Comparison of ENCODE assay signal across 12 cellular contexts in the genomic region with DNA sequence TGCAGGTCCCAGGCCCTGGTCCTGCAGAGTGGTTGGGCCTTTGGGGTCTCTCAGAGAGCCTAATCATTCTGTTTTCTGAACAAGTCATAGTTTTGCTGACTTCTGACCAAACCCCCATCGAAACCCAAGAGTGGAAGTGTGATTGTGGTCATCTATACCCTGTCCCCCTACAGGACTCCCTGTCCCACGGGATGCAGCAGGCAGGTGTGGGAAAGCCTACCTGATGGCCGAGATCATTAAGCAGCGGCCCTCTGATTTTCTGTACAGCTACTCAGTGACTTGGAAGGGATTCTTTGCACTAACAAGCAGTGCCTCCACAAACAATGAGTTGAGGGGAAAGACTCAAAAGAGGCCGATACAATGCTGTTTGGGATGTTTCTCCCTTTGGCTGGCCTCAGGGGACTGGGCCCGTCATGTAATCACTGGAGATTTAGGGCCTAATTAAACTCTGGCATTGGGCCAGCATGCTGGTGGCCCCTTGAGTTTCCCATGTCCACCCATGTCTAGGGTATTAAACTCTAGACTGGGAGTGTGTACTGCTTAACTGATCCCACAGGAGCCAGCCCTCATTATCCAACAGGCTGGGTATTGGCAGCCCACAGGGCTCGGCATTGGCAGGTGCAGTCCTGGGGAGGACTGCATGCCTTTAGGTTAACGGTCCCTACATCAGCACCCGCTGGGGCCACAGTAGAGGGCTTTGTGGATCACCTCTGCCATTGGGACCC.
DNase-seq lines count a peak whose midpoint lies in the region; ATAC-seq and TF ChIP-seq lines count a peak whose summit lies in the region.
"Had no signal": no experiment of that assay in that cellular context is flagged by ENCODE, and none has a peak within 500 bp of the region (broad histone marks: within the 10 kb centered on the region; RNA-seq: fewer than 3 reads in every experiment).

No MANE protein-coding gene starts in this region.

- H3K18ac ChIP-seq in neuronal stem cell (ENCODE audit: low read length): no peak overlapping the region

- H3K14ac ChIP-seq in neuronal stem cell (ENCODE audit: low read length): no peak overlapping the region

- DNase-seq in right atrium auricular region (ENCODE audit: low spot score) (no peak), Right ventricle myocardium superior (no peak), colonic mucosa (no peak), neuronal stem cell (ENCODE audit: low spot score) (no peak), NCI-H1436 (lab: John Stamatoyannopoulos, UW) (no peak), germinal center (ENCODE audit: low spot score) (no peak)
- DNase-seq: activated CD4-positive, alpha-beta T cell treated with anti-CD3 and anti-CD28 coated beads, Interleukin-2, amount 10 ng/mL, durations not matched to agents 7 days and 5 days; occipital lobe had no signal

- WGBS in neuronal stem cell (ENCODE audit: extremely low coverage in 2 of 2, insufficient read length in 2 of 2, insufficient replicate concordance in 1 of 2), 2 donors: no CpG with 5 or more reads among the region's 9 CpGs

- H3K9ac ChIP-seq in colonic mucosa (ENCODE audit: low read depth in 2 of 2, low read length in 2 of 2) (peak overlapping the region in 1 of 2 donors; percentile 58), neuronal stem cell (ENCODE audit: low read depth, low read length, poor library complexity) (no peak overlapping the region)
- H3K9ac ChIP-seq: KMS-11 had no signal

- H3K9me3 ChIP-seq in right atrium auricular region: no peaks in the 10 kb centered on the region
- H3K9me3 ChIP-seq in colonic mucosa: no peaks in the 10 kb centered on the region
- H3K9me3 ChIP-seq in neuronal stem cell (replicated peaks in 1 of 2; ENCODE audit: control insufficient read depth in 2 of 2, insufficient read depth in 1 of 2, low read depth in 1 of 2, low read length in 2 of 2): peaks cover 4 to 8% of the 10 kb centered on the region in 2 donors

- peak overlapping the region; percentile 41 for H2AK5ac ChIP-seq in neuronal stem cell (ENCODE audit: low read depth, low read length)

- H4K8ac ChIP-seq in neuronal stem cell (ENCODE audit: low read depth, low read length): no peak overlapping the region

- TF ChIP-seq CTCF in right atrium auricular region (IDR thresholded peaks at IDR 0.05) (no peak), colonic mucosa (IDR thresholded peaks at IDR 0.05) (no peak)

- no peak overlapping the region for H3K4ac ChIP-seq in neuronal stem cell (ENCODE audit: low read length)

- no peak overlapping the region for H2BK15ac ChIP-seq in neuronal stem cell (ENCODE audit: low read length)

- no peaks in the 10 kb centered on the region for H3K79me1 ChIP-seq in neuronal stem cell (ENCODE audit: low read depth, low read length)

- H3K36me3 ChIP-seq in right atrium auricular region: no peaks in the 10 kb centered on the region
- no peaks in the 10 kb centered on the region for H3K36me3 ChIP-seq in colonic mucosa
- H3K36me3 ChIP-seq in neuronal stem cell (replicated peaks in 1 of 2; ENCODE audit: control insufficient read depth in 2 of 2, insufficient read depth in 2 of 2, low read length in 2 of 2): no peaks in the 10 kb centered on the region

- intact Hi-C loops in Right ventricle myocardium superior (cut with DNase I): no loop called here
- intact Hi-C loops in colonic mucosa (cut with DNase I): no loop called here

- no peak overlapping the region for H3K23ac ChIP-seq in neuronal stem cell (ENCODE audit: low read depth, low read length, poor library complexity)

- no peak overlapping the region for H3K4me2 ChIP-seq in neuronal stem cell (ENCODE audit: insufficient read depth, low read length, poor library complexity, severe bottlenecking)
- H3K4me2 ChIP-seq: KMS-11 had no signal

- H3K4me1 ChIP-seq in right atrium auricular region: peaks cover 0 to 25% of the 10 kb centered on the region in 2 donors
- peaks cover 6% of the 10 kb centered on the region for H3K4me1 ChIP-seq in colonic mucosa
- H3K4me1 ChIP-seq in neuronal stem cell (ENCODE audit: control insufficient read depth in 2 of 2, insufficient read depth in 1 of 2, low read depth in 1 of 2, low read length in 2 of 2): peaks cover 6 to 25% of the 10 kb centered on the region in 2 donors

- no peak overlapping the region for H2AFZ ChIP-seq in neuronal stem cell (ENCODE audit: low read length)

- H3K4me3 ChIP-seq in right atrium auricular region (no peak overlapping the region), colonic mucosa (no peak overlapping the region), neuronal stem cell (ENCODE audit: low read length in 2 of 2) (no peak overlapping the region)

- ATAC-seq in Right ventricle myocardium superior (ENCODE audit: poor library complexity) (no peak), HG03175 (IDR thresholded peaks at IDR 0.05; ENCODE audit: unreplicated experiment) (no peak), GM21619 (IDR thresholded peaks at IDR 0.05; ENCODE audit: unreplicated experiment) (no peak)

- no peak overlapping the region for H2BK5ac ChIP-seq in neuronal stem cell (ENCODE audit: low read length)

- H3K27me3 ChIP-seq in right atrium auricular region: no peaks in the 10 kb centered on the region
- H3K27me3 ChIP-seq in colonic mucosa: no peaks in the 10 kb centered on the region
- no peaks in the 10 kb centered on the region for H3K27me3 ChIP-seq in neuronal stem cell (ENCODE audit: control insufficient read depth in 3 of 3, insufficient read depth in 3 of 3, low read depth in 1 of 3, low read length in 3 of 3)

- no peak overlapping the region for H4K91ac ChIP-seq in neuronal stem cell (ENCODE audit: low read depth, low read length, poor library complexity)

- H3K27ac ChIP-seq in right atrium auricular region: peak overlapping the region; percentile 81 to 86
- H3K27ac ChIP-seq in colonic mucosa: peak overlapping the region; percentile 91
- peak overlapping the region; percentile 59 for H3K27ac ChIP-seq in neuronal stem cell (replicated peaks; ENCODE audit: low read length)
- H3K27ac ChIP-seq: KMS-11, RWPE1 had no signal

- H2BK120ac ChIP-seq in neuronal stem cell (ENCODE audit: low read depth, low read length): no peak overlapping the region

- no peak overlapping the region for H2BK12ac ChIP-seq in neuronal stem cell (ENCODE audit: low read length)
